9 cellular contexts compared by ENCODE assay signal in the genomic region with DNA sequence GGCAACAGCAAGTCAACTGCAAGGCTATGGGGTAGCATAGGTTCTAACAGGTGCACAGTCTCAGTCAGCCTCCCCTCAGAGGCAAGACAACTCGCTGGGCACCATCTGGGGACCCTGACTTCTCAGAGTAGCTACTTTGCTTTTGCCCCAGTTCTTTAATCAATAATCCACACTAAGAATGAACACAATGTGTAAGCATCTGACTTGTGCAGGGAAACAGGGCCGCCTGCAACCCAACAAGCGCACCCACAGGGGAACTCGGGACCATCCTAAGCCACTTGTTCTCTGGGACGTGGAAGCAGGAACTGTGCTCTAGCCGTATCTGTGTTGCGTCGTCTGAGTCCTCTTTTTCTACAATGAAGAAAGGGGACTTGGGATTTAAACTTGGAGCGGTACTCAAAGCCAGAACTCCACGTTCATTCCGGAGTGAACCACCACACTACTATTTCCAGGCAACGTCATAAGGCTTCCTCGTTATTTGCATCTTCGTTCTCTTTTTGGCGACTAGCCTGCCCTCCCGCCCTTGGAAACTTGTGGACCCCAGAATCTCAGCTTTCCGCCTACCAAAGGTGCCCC. TPM values are rescaled to one million over a fixed set of nuclear protein-coding genes. Genes with fewer than 3 reads are reported as not detected.
DNase-seq lines count a peak whose midpoint lies in the region; ATAC-seq and TF ChIP-seq lines count a peak whose summit lies in the region.
"Had no signal": no experiment of that assay in that cellular context is flagged by ENCODE, and none has a peak within 500 bp of the region (broad histone marks: within the 10 kb centered on the region; RNA-seq: fewer than 3 reads in every experiment).

No MANE protein-coding gene starts in this region.

- POLR2A ChIA-PET in naive thymus-derived CD8-positive, alpha-beta T cell (lab: Charles Lee), result no interaction called here

- H3K27me3 ChIP-seq in ACC112 (ENCODE audit: insufficient read depth, low read length), result peaks cover 16% of the 10 kb centered on the region
- peaks cover 9% of the 10 kb centered on the region for H3K27me3 ChIP-seq in NT2/D1 (ENCODE audit: insufficient read depth, insufficient read length)

- ATAC-seq in naive thymus-derived CD8-positive, alpha-beta T cell, result no peak
- ATAC-seq in GM19463 (IDR thresholded peaks at IDR 0.05; ENCODE audit: unreplicated experiment) (no peak), HG03139 (IDR thresholded peaks at IDR 0.05; ENCODE audit: unreplicated experiment) (no peak), SK-N-SH treated with all-trans-retinoic acid at 6 μM for 48 hours (no peak)

- H3K4me3 Mint-ChIP-seq in naive thymus-derived CD8-positive, alpha-beta T cell, result peak overlapping the region; percentile 85 to 95 (median 92)

- peaks cover 8 to 25% (median 14%) of the 10 kb centered on the region in 4 donors for H3K4me1 Mint-ChIP-seq in naive thymus-derived CD8-positive, alpha-beta T cell

- no peaks in the 10 kb centered on the region for H3K79me2 ChIP-seq in ACC112 (ENCODE audit: control insufficient read depth, insufficient read depth, low read length, unreplicated experiment)

- peak overlapping the region; percentile 80 for H3K4me3 ChIP-seq in ACC112 (ENCODE audit: low read depth, low read length)
- H3K4me3 ChIP-seq in NT2/D1 (ENCODE audit: insufficient read length, low read depth), result peak overlapping the region; percentile 89

- H3K27me3 Mint-ChIP-seq in naive thymus-derived CD8-positive, alpha-beta T cell, result peaks cover 0 to 3% (median 2%) of the 10 kb centered on the region in 5 donors

- H3K27ac ChIP-seq in ACC112 (ENCODE audit: low read depth, low read length), result no peak overlapping the region
- peak overlapping the region; percentile 89 for H3K27ac ChIP-seq in epithelial cell of prostate

- no peaks in the 10 kb centered on the region for H3K36me3 ChIP-seq in ACC112 (ENCODE audit: insufficient read depth, low read length)
- no peaks in the 10 kb centered on the region for H3K36me3 ChIP-seq in NT2/D1 (ENCODE audit: insufficient read depth, insufficient read length, low read length)

- H3K9me3 ChIP-seq in NT2/D1 (ENCODE audit: insufficient read depth, low read length), result no peaks in the 10 kb centered on the region

- no peaks in the 10 kb centered on the region for H3K36me3 Mint-ChIP-seq in naive thymus-derived CD8-positive, alpha-beta T cell

- H3K4me1 ChIP-seq in ACC112 (ENCODE audit: control insufficient read depth, insufficient read depth, low read length, unreplicated experiment), result no peaks in the 10 kb centered on the region
- no peaks in the 10 kb centered on the region for H3K4me1 ChIP-seq in NT2/D1 (ENCODE audit: insufficient read depth, insufficient read length)

- H2AFZ ChIP-seq in ACC112 (ENCODE audit: low read length, unreplicated experiment), result peak overlapping the region; percentile 46

- peak overlapping the region; percentile 44 for H3K9ac ChIP-seq in NT2/D1 (ENCODE audit: insufficient read length, low read depth)

- DNase-seq in NT2/D1 (ENCODE audit: low read depth, low spot score) (no peak), epithelial cell of prostate (ENCODE audit: low read depth, low spot score) (no peak)
- DNase-seq in naive thymus-derived CD8-positive, alpha-beta T cell, result no peak
- DNase-seq in activated CD4-positive, CD25-positive, alpha-beta regulatory T cell (lab: John Stamatoyannopoulos, UW), result no peak

- no peaks in the 10 kb centered on the region for H3K9me3 Mint-ChIP-seq in naive thymus-derived CD8-positive, alpha-beta T cell

- peak overlapping the region in 4 of 10 donors; percentile 24 to 84 (median 78) for H3K27ac Mint-ChIP-seq in naive thymus-derived CD8-positive, alpha-beta T cell

TF ChIP-seq in SK-N-SH treated with all-trans-retinoic acid at 6 μM for 48 hours, 23 proteins besides CTCF, POLR2A, EP300 and RAD21:
- no peak for TF ChIP-seq ZNF70 (CRISPR knock-in tag; IDR thresholded peaks at IDR 0.05)
- no peak for TF ChIP-seq ARNTL (CRISPR knock-in tag; IDR thresholded peaks at IDR 0.05; ENCODE audit: borderline replicate concordance, low read depth)
- TF ChIP-seq ZFP30 (CRISPR knock-in tag; IDR thresholded peaks at IDR 0.05), result no peak
- TF ChIP-seq CSDC2 (CRISPR knock-in tag; IDR thresholded peaks at IDR 0.05), result no peak
- TF ChIP-seq ZFP3 (CRISPR knock-in tag; IDR thresholded peaks at IDR 0.05), result no peak
- no peak for TF ChIP-seq ZNF565 (CRISPR knock-in tag; conservative IDR thresholded peaks at IDR 0.05; ENCODE audit: low read depth)
- TF ChIP-seq ZC3H10 (CRISPR knock-in tag; IDR thresholded peaks at IDR 0.05), result no peak
- TF ChIP-seq ZNF8 (CRISPR knock-in tag; IDR thresholded peaks at IDR 0.05), result no peak
- no peak for TF ChIP-seq ESRRG (CRISPR knock-in tag; IDR thresholded peaks at IDR 0.05)
- no peak for TF ChIP-seq PPARA (CRISPR knock-in tag; IDR thresholded peaks at IDR 0.05; ENCODE audit: borderline replicate concordance)
- TF ChIP-seq, protein P1, sequence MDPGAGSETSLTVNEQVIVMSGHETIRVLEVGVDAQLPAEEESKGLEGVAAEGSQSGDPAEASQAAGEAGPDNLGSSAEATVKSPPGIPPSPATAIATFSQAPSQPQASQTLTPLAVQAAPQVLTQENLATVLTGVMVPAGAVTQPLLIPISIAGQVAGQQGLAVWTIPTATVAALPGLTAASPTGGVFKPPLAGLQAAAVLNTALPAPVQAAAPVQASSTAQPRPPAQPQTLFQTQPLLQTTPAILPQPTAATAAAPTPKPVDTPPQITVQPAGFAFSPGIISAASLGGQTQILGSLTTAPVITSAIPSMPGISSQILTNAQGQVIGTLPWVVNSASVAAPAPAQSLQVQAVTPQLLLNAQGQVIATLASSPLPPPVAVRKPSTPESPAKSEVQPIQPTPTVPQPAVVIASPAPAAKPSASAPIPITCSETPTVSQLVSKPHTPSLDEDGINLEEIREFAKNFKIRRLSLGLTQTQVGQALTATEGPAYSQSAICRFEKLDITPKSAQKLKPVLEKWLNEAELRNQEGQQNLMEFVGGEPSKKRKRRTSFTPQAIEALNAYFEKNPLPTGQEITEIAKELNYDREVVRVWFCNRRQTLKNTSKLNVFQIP (CRISPR knock-in tag; IDR thresholded peaks at IDR 0.05; ENCODE audit: borderline replicate concordance, low read depth), result no peak
- TF ChIP-seq RARB (CRISPR knock-in tag; IDR thresholded peaks at IDR 0.05), result no peak
- no peak for TF ChIP-seq SNAI2 (CRISPR knock-in tag; IDR thresholded peaks at IDR 0.05)
- TF ChIP-seq OSR1 (CRISPR knock-in tag; IDR thresholded peaks at IDR 0.05), result no peak
- TF ChIP-seq, protein P2, sequence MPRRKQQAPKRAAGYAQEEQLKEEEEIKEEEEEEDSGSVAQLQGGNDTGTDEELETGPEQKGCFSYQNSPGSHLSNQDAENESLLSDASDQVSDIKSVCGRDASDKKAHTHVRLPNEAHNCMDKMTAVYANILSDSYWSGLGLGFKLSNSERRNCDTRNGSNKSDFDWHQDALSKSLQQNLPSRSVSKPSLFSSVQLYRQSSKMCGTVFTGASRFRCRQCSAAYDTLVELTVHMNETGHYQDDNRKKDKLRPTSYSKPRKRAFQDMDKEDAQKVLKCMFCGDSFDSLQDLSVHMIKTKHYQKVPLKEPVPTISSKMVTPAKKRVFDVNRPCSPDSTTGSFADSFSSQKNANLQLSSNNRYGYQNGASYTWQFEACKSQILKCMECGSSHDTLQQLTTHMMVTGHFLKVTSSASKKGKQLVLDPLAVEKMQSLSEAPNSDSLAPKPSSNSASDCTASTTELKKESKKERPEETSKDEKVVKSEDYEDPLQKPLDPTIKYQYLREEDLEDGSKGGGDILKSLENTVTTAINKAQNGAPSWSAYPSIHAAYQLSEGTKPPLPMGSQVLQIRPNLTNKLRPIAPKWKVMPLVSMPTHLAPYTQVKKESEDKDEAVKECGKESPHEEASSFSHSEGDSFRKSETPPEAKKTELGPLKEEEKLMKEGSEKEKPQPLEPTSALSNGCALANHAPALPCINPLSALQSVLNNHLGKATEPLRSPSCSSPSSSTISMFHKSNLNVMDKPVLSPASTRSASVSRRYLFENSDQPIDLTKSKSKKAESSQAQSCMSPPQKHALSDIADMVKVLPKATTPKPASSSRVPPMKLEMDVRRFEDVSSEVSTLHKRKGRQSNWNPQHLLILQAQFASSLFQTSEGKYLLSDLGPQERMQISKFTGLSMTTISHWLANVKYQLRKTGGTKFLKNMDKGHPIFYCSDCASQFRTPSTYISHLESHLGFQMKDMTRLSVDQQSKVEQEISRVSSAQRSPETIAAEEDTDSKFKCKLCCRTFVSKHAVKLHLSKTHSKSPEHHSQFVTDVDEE (CRISPR knock-in tag; IDR thresholded peaks at IDR 0.05), result no peak
- no peak for TF ChIP-seq BACH2 (CRISPR knock-in tag; IDR thresholded peaks at IDR 0.05; ENCODE audit: borderline replicate concordance)
- TF ChIP-seq TOX (CRISPR knock-in tag; IDR thresholded peaks at IDR 0.05; ENCODE audit: borderline replicate concordance), result no peak

RNA-seq across cellular contexts. Expression of a gene that starts 1.8 kb away (rescaled TPM):
- under 1 TPM; 0.73 to 0.93 TPM for total RNA-seq in naive thymus-derived CD8-positive, alpha-beta T cell
- polyA plus RNA-seq in naive thymus-derived CD8-positive, alpha-beta T cell, result under 1 TPM in 1 of 3 donors, not detected in 2; 0.10 TPM

RNA-seq across cellular contexts. Expression of a gene that starts 3.7 kb away (rescaled TPM):
- not detected for total RNA-seq in naive thymus-derived CD8-positive, alpha-beta T cell
- polyA plus RNA-seq in naive thymus-derived CD8-positive, alpha-beta T cell, result not detected
- total RNA-seq: LHCN-M2 had no signal

RNA-seq across cellular contexts. Expression of a gene that starts 45.5 kb away (rescaled TPM):
- 10 to 100 TPM; 29.9 to 30.6 TPM for total RNA-seq in naive thymus-derived CD8-positive, alpha-beta T cell
- polyA plus RNA-seq in naive thymus-derived CD8-positive, alpha-beta T cell, result 1 to 10 TPM; 5.2 to 9.7 (median 6.4) TPM
